1 cellular context compared by ENCODE assay signal in the genomic region with DNA sequence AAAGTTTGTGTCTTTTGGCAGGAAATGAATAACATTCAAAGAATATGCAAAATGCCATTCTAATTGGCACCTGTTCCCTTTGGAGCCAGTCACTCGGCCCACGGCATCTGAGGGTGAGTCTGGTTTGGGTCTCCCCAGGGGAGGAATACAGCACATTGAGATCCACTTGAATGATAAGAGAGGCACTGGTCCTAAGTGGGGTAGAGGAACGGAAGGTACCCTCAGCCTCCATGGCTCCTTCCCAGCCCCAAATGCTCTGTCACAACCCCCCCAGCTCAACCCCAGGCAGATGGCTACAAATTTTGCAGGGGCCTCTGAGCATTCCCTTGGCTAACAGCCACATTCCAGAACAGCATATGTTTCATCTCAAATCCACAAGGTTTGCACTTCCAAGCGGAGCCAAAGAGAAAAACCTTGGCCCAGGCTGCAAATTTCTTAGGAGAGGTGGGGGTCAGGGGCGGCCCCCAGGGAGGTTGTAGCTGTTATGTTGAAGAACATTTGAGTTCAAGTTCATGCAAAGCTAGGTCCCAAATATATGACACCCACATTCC.
TF ChIP-seq lines count a peak whose summit lies in the region.

No MANE protein-coding gene starts in this region.

TF ChIP-seq in IMR-90, 13 proteins besides CTCF, POLR2A, EP300 and RAD21 (continued from another document):
- TF ChIP-seq MXI1 (IDR thresholded peaks at IDR 0.05; ENCODE audit: borderline replicate concordance, low read depth, low read length) (no peak), BHLHE40 (IDR thresholded peaks at IDR 0.05; ENCODE audit: low read depth, low read length) (no peak), CEBPB (IDR thresholded peaks at IDR 0.05; ENCODE audit: low read depth, low read length) (no peak), FOS (IDR thresholded peaks at IDR 0.05; ENCODE audit: low read depth, low read length) (no peak), RFX5 (IDR thresholded peaks at IDR 0.05; ENCODE audit: low read depth, low read length) (no peak), SMC3 (IDR thresholded peaks at IDR 0.05; ENCODE audit: low read depth, low read length) (no peak), RCOR1 (IDR thresholded peaks at IDR 0.05; ENCODE audit: insufficient replicate concordance, low read length) (no peak), MAFK (IDR thresholded peaks at IDR 0.05; ENCODE audit: low read depth, low read length) (no peak), MAZ (IDR thresholded peaks at IDR 0.05; ENCODE audit: borderline replicate concordance, low read depth, low read length) (no peak), NFE2L2 (IDR thresholded peaks at IDR 0.05; ENCODE audit: low read depth, low read length) (no peak)
- TF ChIP-seq, protein P1, sequence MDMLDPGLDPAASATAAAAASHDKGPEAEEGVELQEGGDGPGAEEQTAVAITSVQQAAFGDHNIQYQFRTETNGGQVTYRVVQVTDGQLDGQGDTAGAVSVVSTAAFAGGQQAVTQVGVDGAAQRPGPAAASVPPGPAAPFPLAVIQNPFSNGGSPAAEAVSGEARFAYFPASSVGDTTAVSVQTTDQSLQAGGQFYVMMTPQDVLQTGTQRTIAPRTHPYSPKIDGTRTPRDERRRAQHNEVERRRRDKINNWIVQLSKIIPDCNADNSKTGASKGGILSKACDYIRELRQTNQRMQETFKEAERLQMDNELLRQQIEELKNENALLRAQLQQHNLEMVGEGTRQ (IDR thresholded peaks at IDR 0.05; ENCODE audit: low read depth, low read length), result no peak
- TF ChIP-seq, protein P2, sequence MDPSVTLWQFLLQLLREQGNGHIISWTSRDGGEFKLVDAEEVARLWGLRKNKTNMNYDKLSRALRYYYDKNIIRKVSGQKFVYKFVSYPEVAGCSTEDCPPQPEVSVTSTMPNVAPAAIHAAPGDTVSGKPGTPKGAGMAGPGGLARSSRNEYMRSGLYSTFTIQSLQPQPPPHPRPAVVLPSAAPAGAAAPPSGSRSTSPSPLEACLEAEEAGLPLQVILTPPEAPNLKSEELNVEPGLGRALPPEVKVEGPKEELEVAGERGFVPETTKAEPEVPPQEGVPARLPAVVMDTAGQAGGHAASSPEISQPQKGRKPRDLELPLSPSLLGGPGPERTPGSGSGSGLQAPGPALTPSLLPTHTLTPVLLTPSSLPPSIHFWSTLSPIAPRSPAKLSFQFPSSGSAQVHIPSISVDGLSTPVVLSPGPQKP (IDR thresholded peaks at IDR 0.05; ENCODE audit: borderline replicate concordance, low read depth, low read length), result no peak
TF ChIP-seq in IMR-90: peak in this region for 0.
